15 cellular contexts compared by ENCODE assay signal in the genomic region with DNA sequence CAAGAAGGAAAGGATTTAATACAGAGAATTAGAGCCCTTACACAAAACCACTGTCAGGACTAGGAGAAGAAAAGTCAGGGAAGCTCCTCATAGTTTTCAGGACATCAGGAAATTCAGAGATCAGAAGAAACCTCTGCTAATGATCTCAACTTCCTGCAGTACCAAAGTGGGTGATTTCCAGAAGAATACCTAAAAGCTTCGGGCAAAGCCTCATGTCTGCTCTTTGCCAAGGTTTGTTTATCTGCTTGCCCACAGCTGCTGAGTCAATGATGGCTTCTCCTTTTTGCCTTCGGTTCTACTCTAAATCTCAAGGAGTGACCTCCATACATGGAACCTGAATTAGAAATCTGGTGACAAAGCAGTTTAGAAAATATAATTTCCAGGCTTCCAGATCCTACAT.
"Had no signal": no experiment of that assay in that cellular context is flagged by ENCODE, and none has a peak within 500 bp of the region (broad histone marks: within the 10 kb centered on the region; RNA-seq: fewer than 3 reads in every experiment).

No MANE protein-coding gene starts in this region.

- ATAC-seq: activated CD4-positive, alpha-beta T cell treated with anti-CD3 and anti-CD28 coated beads for 36 hours; activated T-cell treated with anti-CD3 and anti-CD28 coated beads, Interleukin-2, amount 50 U/mL, for 72 hours; body of pancreas; gastroesophageal sphincter; natural killer cell; stimulated activated effector memory CD8-positive, alpha-beta T cell treated with anti-CD3 and anti-CD28 coated beads, Interleukin-12 subunit alpha, Interleukin-12 subunit beta, amount 100 ng/mL, for 72 hours had no signal

- H3K27ac ChIP-seq: body of pancreas, neutrophil, thyroid gland, WERI-Rb-1 had no signal

- H3K9me3 ChIP-seq: body of pancreas, gastroesophageal sphincter, neutrophil, thyroid gland had no signal

- DNase-seq: activated CD4-positive, alpha-beta memory T cell treated with anti-CD3 and anti-CD28 coated beads for 36 hours; activated CD4-positive, alpha-beta T cell treated with anti-CD3 and anti-CD28 coated beads for 36 hours; activated gamma-delta T cell; activated T-cell treated with anti-CD3 and anti-CD28 coated beads, Interleukin-2, amount 50 U/mL, for 72 hours; amniotic stem cell; body of pancreas; effector CD8-positive, alpha-beta T cell; kidney glomerular epithelial cell; mesendoderm; natural killer cell; thyroid gland; WERI-Rb-1 had no signal

- H3K4me1 ChIP-seq: body of pancreas, thyroid gland had no signal

- H3K27me3 ChIP-seq: body of pancreas, gastroesophageal sphincter, neutrophil, thyroid gland had no signal

- H3K4me3 ChIP-seq: body of pancreas, gastroesophageal sphincter, thyroid gland had no signal

- H3K36me3 ChIP-seq: gastroesophageal sphincter, neutrophil, thyroid gland, WERI-Rb-1 had no signal
